In genomic region chr2:2542966-2543555, GRCh38 we compare ENCODE assay signal across 1 cellular context.
TF ChIP-seq lines count a peak whose summit lies in the region.

No MANE protein-coding gene starts in this region.

TF ChIP-seq in HepG2, 621 proteins besides CTCF, POLR2A, EP300 and RAD21 (continued from another document):
- TF ChIP-seq, protein P1, sequence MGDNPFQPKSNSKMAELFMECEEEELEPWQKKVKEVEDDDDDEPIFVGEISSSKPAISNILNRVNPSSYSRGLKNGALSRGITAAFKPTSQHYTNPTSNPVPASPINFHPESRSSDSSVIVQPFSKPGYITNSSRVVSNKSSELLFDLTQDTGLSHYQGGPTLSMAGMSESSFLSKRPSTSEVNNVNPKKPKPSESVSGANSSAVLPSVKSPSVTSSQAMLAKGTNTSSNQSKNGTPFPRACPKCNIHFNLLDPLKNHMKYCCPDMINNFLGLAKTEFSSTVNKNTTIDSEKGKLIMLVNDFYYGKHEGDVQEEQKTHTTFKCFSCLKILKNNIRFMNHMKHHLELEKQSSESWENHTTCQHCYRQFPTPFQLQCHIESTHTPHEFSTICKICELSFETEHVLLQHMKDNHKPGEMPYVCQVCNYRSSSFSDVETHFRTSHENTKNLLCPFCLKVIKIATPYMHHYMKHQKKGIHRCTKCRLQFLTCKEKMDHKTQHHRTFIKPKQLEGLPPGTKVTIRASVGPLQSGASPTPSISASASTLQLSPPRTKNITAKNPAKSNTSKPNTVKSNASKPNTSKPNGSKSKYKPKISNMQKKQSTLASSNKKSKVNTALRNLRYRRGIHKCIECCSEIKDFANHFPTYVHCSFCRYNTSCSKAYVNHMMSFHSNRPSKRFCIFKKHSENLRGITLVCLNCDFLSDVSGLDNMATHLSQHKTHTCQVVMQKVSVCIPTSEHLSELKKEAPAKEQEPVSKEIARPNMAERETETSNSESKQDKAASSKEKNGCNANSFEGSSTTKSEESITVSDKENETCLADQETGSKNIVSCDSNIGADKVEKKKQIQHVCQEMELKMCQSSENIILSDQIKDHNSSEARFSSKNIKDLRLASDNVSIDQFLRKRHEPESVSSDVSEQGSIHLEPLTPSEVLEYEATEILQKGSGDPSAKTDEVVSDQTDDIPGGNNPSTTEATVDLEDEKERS (CRISPR knock-in tag; IDR thresholded peaks at IDR 0.05), result no peak
- TF ChIP-seq SP4 (CRISPR knock-in tag; IDR thresholded peaks at IDR 0.05), result no peak
- TF ChIP-seq ZNF660 (CRISPR knock-in tag; IDR thresholded peaks at IDR 0.05; ENCODE audit: borderline replicate concordance, low read depth), result no peak
- no peak for TF ChIP-seq MIXL1 (CRISPR knock-in tag; IDR thresholded peaks at IDR 0.05)
- TF ChIP-seq, protein P2, sequence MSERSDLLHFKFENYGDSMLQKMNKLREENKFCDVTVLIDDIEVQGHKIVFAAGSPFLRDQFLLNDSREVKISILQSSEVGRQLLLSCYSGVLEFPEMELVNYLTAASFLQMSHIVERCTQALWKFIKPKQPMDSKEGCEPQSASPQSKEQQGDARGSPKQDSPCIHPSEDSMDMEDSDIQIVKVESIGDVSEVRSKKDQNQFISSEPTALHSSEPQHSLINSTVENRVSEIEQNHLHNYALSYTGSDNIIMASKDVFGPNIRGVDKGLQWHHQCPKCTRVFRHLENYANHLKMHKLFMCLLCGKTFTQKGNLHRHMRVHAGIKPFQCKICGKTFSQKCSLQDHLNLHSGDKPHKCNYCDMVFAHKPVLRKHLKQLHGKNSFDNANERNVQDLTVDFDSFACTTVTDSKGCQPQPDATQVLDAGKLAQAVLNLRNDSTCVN (CRISPR knock-in tag; IDR thresholded peaks at IDR 0.05; ENCODE audit: borderline replicate concordance), result no peak
- no peak for TF ChIP-seq ZNF256 (CRISPR knock-in tag; conservative IDR thresholded peaks at IDR 0.05)
- TF ChIP-seq U2AF2 (IDR thresholded peaks at IDR 0.05; ENCODE audit: low read depth, low read length), result no peak
- no peak for TF ChIP-seq ATF7-NPFF (CRISPR knock-in tag; IDR thresholded peaks at IDR 0.05; ENCODE audit: low read depth)
TF ChIP-seq in HepG2: peak in this region for 0.
